1 cellular context compared by ENCODE assay signal in the genomic region with DNA sequence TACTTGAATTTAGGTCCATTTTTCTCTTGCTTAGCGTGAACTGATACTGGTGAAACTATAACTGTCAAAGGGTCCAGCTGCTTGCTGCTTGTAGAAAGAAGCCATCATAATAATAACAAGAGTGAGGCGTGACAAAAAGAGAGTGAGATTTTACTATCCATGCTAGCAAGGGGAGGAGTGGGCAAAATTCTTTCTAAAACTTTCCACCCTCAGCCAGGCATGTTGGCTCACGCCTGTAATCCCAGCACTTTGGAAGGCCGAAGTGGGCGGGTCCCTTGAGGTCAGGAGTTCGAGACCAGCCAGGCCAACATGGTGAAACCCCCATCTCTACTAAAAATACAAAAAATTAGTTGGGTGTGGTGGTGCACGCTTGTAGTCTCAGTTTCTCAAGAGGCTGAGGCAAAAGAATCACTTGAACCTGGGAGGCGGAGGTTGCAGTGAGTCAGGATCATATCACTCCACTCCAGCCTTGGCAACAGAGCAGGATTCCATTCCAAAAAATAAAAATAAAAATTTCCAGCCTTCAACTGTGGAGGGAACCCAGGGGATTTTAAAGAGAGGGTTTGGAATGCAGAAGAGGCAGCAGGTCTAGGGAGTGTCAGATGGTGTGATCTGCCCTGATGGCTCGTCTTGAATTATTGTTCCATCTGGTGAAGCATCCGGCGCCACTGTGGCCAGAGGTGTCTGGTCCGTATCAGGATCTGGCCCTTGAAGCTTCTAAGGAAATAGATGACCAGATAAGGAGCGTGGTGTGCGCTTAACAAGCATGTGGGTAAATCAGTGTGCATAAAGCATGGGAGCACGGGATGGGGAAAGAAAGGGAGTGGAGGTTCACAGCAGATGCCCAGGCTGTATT.
TF ChIP-seq lines count a peak whose summit lies in the region.

No MANE protein-coding gene starts in this region.

TF ChIP-seq in endothelial cell of umbilical vein, 7 proteins besides CTCF, POLR2A, EP300 and RAD21 (continued from another document):
- TF ChIP-seq FOS (IDR thresholded peaks at IDR 0.05; ENCODE audit: borderline replicate concordance, insufficient read depth, low read length): no peak
- peak; percentile 84 for TF ChIP-seq GATA2 (IDR thresholded peaks at IDR 0.05; ENCODE audit: insufficient read depth, insufficient read length, low read depth, low read length)
- no peak for TF ChIP-seq EZH2 (IDR thresholded peaks at IDR 0.05; ENCODE audit: borderline replicate concordance, low read depth, low read length, severe bottlenecking)
- TF ChIP-seq JUN (IDR thresholded peaks at IDR 0.05; ENCODE audit: borderline replicate concordance, insufficient read depth, insufficient read length, low read depth): no peak
